31 cellular contexts compared by ENCODE assay signal in the genomic region with DNA sequence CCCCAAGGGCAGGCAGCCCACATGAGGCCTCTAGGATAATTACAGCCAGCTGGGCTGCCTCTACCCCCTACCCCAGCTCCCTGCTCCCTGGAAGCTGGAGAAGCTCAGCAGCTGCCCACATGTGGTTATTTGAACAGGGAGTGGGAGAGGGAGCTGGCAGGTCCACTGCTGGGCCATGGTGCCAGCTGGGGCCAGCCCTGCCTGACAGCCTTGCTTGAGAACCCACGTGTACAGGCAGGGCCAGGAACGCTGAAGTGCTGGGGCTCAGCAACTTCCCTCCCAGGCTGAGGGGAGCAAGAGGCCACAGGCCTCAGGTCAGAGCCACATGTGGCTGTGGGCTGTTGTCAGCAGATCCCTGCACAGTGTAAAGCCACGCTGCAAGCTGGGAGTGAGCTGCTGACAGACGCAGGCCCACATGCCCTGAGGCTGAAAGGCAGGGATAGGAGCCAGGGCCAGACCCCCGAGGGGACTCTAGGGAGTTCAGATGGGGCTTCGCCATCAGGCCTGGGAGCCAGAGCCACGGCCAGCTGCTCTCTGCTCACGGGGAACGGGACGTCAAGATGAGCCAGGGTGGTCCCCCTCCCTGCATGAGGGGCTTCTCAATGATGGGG.
DNase-seq lines count a peak whose midpoint lies in the region; ATAC-seq, FAIRE-seq and TF ChIP-seq lines count a peak whose summit lies in the region.
"Had no signal": no experiment of that assay in that cellular context is flagged by ENCODE, and none has a peak within 500 bp of the region (broad histone marks: within the 10 kb centered on the region; RNA-seq: fewer than 3 reads in every experiment).

No MANE protein-coding gene starts in this region.

- no peak for FAIRE-seq in HepG2 (lab: Jason Lieb, UNC)
- FAIRE-seq: GM12892, kidney had no signal

- POLR2A ChIA-PET in HepG2 (lab: Yijun Ruan, JAX), result no interaction called here

- H3K27me3 ChIP-seq in HepG2 (ENCODE audit: control insufficient read depth in 1 of 2, insufficient read depth in 2 of 2, low read length in 2 of 2) (peaks cover 0 to 26% of the 10 kb centered on the region in 2 experiments; a peak in 3 of 5 replicates), right lobe of liver (no peaks in the 10 kb centered on the region), stomach (peaks cover 0 to 63% (median 13%) of the 10 kb centered on the region in 3 donors)
- H3K27me3 ChIP-seq: upper lobe of left lung had no signal

- DNase-seq in HepG2 (ENCODE audit: low spot score), result no peak
- no peak for DNase-seq in right lobe of liver
- DNase-seq in NCI-H69 (lab: John Stamatoyannopoulos, UW), result peak; percentile 21
- DNase-seq in left kidney (ENCODE audit: low read depth, low spot score), result peak; percentile 36
- no peak for DNase-seq in stomach
- no peak for DNase-seq in type B pancreatic cell (ENCODE audit: extremely low spot score, unreplicated experiment)
- DNase-seq in NCI-H187 (lab: John Stamatoyannopoulos, UW), result no peak
- DNase-seq: activated CD4-positive, alpha-beta T cell treated with anti-CD3 and anti-CD28 coated beads, Interleukin-2, amount 10 ng/mL, durations not matched to agents 7 days and 5 days; activated CD8-positive, alpha-beta memory T cell treated with anti-CD3 and anti-CD28 coated beads, Interleukin-2, amount 10 ng/mL, durations not matched to agents 7 days and 5 days; activated naive CD4-positive, alpha-beta T cell treated with anti-CD3 and anti-CD28 coated beads, Interleukin-2, amount 10 ng/mL, durations not matched to agents 7 days and 5 days; amygdala; GOT3; kidney; lower lobe of right lung; NCI-H1105; NCI-H2081 treated with DMSO at 0.1 percent for 48 hours; NCI-H446; nephron progenitor cell; NK-92 treated with Interleukin-12 subunit alpha and Interleukin-12 subunit beta, amount 100 ng/mL, for 24 hours; PC-3; right cardiac atrium; SHP77 treated with DMSO at 0.1 percent for 48 hours; stimulated activated CD4-positive, alpha-beta T cell treated with anti-CD3 and anti-CD28 coated beads, Interleukin-12 subunit alpha, Interleukin-12 subunit beta, amount 100 ng/mL, for 4 hours; stimulated activated CD4-positive, alpha-beta T cell treated with anti-CD3 and anti-CD28 coated beads, Interleukin-4, amount 100 ng/mL, for 1 hour; upper lobe of left lung had no signal

- TF ChIP-seq POLR2A in HepG2 (IDR thresholded peaks at IDR 0.05; ENCODE audit: insufficient read depth in 1 of 2, low read depth in 2 of 2, low read length in 2 of 2) (no peak), right lobe of liver (IDR thresholded peaks at IDR 0.05) (no peak), stomach (IDR thresholded peaks at IDR 0.05) (no peak)

- H4K20me1 ChIP-seq in HepG2 (ENCODE audit: insufficient read depth, low read length), result no peaks in the 10 kb centered on the region

- no peak overlapping the region for H3K4me3 ChIP-seq in HepG2 (replicated peaks in 1 of 3; ENCODE audit: insufficient read depth in 1 of 3, low read depth in 2 of 3, low read length in 3 of 3)
- no peak overlapping the region for H3K4me3 ChIP-seq in right lobe of liver
- H3K4me3 ChIP-seq in stomach, result no peak overlapping the region
- H3K4me3 ChIP-seq: breast epithelium, lower lobe of right lung, upper lobe of left lung had no signal

- H3K36me3 ChIP-seq in HepG2 (replicated peaks in 1 of 2; ENCODE audit: control insufficient read depth in 1 of 2, insufficient read depth in 2 of 2, low read length in 2 of 2), result no peaks in the 10 kb centered on the region
- no peaks in the 10 kb centered on the region for H3K36me3 ChIP-seq in right lobe of liver
- no peaks in the 10 kb centered on the region for H3K36me3 ChIP-seq in stomach
- H3K36me3 ChIP-seq: breast epithelium, lower lobe of right lung, upper lobe of left lung had no signal

- no peaks in the 10 kb centered on the region for H3K79me2 ChIP-seq in HepG2 (ENCODE audit: insufficient read depth, low read length)
- H3K79me2 ChIP-seq: parathyroid adenoma had no signal

- H3K4me1 Mint-ChIP-seq in type B pancreatic cell (ENCODE audit: unreplicated experiment), result peaks cover 24% of the 10 kb centered on the region

- peaks cover 23% of the 10 kb centered on the region for H3K27me3 Mint-ChIP-seq in type B pancreatic cell

- H3K9me3 Mint-ChIP-seq in type B pancreatic cell, result no peaks in the 10 kb centered on the region
- H3K9me3 Mint-ChIP-seq: activated CD4-positive, alpha-beta T cell treated with anti-CD3 and anti-CD28 coated beads, Interleukin-2, amount 10 ng/mL, durations not matched to agents 7 days and 5 days; activated T-helper 1 cell treated with anti-CD3 and anti-CD28 coated beads, Interleukin-12 subunit alpha, Interleukin-12 subunit beta, Interleukin-2, Interleukin-4 antibody, amounts not matched to agents 30 ng/mL and 10 ng/mL and 1 ng/mL, durations not matched to agents 14 hours and 24 hours and 36 hours; WTC11 had no signal

- H3K4me2 ChIP-seq in HepG2 (ENCODE audit: low read depth, low read length), result no peak overlapping the region

- CTCF ChIA-PET in HepG2 (lab: Yijun Ruan, JAX; ENCODE audit: low intra/inter-chr PET ratio, low total read pairs), result no interaction called here

- no CpG with 5 or more reads among the region's 10 CpGs for WGBS in HepG2 (ENCODE audit: low lambda C conversion rate)
- WGBS in right lobe of liver (ENCODE audit: insufficient coverage, low coverage, low lambda C conversion rate, missing lambda C conversion rate), result no CpG with 5 or more reads among the region's 10 CpGs
- WGBS in stomach, 5 donors, result 40 to 69% (median 64%) methylated on average over 2 to 10 of the region's 10 CpGs

- TF ChIP-seq EP300 in HepG2 (IDR thresholded peaks at IDR 0.05; ENCODE audit: low read depth in 2 of 2, low read length in 2 of 2) (no peak), HepG2 (CRISPR knock-in tag; IDR thresholded peaks at IDR 0.05; ENCODE audit: borderline replicate concordance) (no peak), stomach (IDR thresholded peaks at IDR 0.05) (no peak)

- TF ChIP-seq CTCF in HepG2 (CRISPR knock-in tag; IDR thresholded peaks at IDR 0.05) (no peak), right lobe of liver (IDR thresholded peaks at IDR 0.05) (no peak), stomach (IDR thresholded peaks at IDR 0.05) (no peak), type B pancreatic cell (conservative IDR thresholded peaks at IDR 0.05) (no peak)

- no peak overlapping the region for H3K4me3 Mint-ChIP-seq in type B pancreatic cell
- H3K4me3 Mint-ChIP-seq: activated CD4-positive, alpha-beta T cell treated with anti-CD3 and anti-CD28 coated beads, Interleukin-2, amount 10 ng/mL, durations not matched to agents 7 days and 5 days; activated CD8-positive, alpha-beta memory T cell treated with anti-CD3 and anti-CD28 coated beads, Interleukin-2, amount 10 ng/mL, durations not matched to agents 7 days and 5 days; activated naive CD4-positive, alpha-beta T cell treated with anti-CD3 and anti-CD28 coated beads, Interleukin-2, amount 10 ng/mL, durations not matched to agents 7 days and 5 days; activated T-helper 1 cell treated with anti-CD3 and anti-CD28 coated beads, Interleukin-12 subunit alpha, Interleukin-12 subunit beta, Interleukin-2, Interleukin-4 antibody, amounts not matched to agents 30 ng/mL and 10 ng/mL and 1 ng/mL, durations not matched to agents 14 hours and 24 hours and 36 hours; CD14-positive monocyte; nephron progenitor cell; WTC11 had no signal

- H3K27ac ChIP-seq in HepG2 (ENCODE audit: extremely low read length, insufficient read depth, low read length), result no peak overlapping the region
- no peak overlapping the region for H3K27ac ChIP-seq in right lobe of liver
- H3K27ac ChIP-seq in stomach, result no peak overlapping the region
- H3K27ac ChIP-seq: breast epithelium, lower lobe of right lung, parathyroid adenoma, upper lobe of left lung had no signal

- no peak overlapping the region for H3K9ac ChIP-seq in HepG2 (ENCODE audit: insufficient read depth, low read depth, low read length)
- H3K9ac ChIP-seq: parathyroid adenoma had no signal

- H2AFZ ChIP-seq in HepG2 (ENCODE audit: low read length), result no peak overlapping the region
- H2AFZ ChIP-seq: parathyroid adenoma had no signal

- in situ Hi-C loops in HepG2 (cut with HindIII; ENCODE audit: extremely low pct_ligation_motif_present, low pct_unique_long_range_greater_than_20kb), result loop anchor here (5.0 kb wide), 1 partner anchor 171 kb away; a partner anchor contains a TSS

- H3K4me1 ChIP-seq in HepG2 (ENCODE audit: insufficient read depth, low read length) (peaks cover 30% of the 10 kb centered on the region), right lobe of liver (no peaks in the 10 kb centered on the region), stomach (peaks cover 0 to 10% (median 0%) of the 10 kb centered on the region in 4 donors)
- H3K4me1 ChIP-seq: breast epithelium, lower lobe of right lung, parathyroid adenoma had no signal

- no peak overlapping the region for H3K27ac Mint-ChIP-seq in type B pancreatic cell
- H3K27ac Mint-ChIP-seq: activated CD4-positive, alpha-beta T cell treated with anti-CD3 and anti-CD28 coated beads, Interleukin-2, amount 10 ng/mL, durations not matched to agents 7 days and 5 days; activated CD8-positive, alpha-beta memory T cell treated with anti-CD3 and anti-CD28 coated beads, Interleukin-2, amount 10 ng/mL, durations not matched to agents 7 days and 5 days; activated naive CD4-positive, alpha-beta T cell treated with anti-CD3 and anti-CD28 coated beads, Interleukin-2, amount 10 ng/mL, durations not matched to agents 7 days and 5 days; activated T-helper 1 cell treated with anti-CD3 and anti-CD28 coated beads, Interleukin-12 subunit alpha, Interleukin-12 subunit beta, Interleukin-2, Interleukin-4 antibody, amounts not matched to agents 30 ng/mL and 10 ng/mL and 1 ng/mL, durations not matched to agents 14 hours and 24 hours and 36 hours; nephron progenitor cell; WTC11 had no signal

- no peak for TF ChIP-seq RAD21 in HepG2 (CRISPR knock-in tag; IDR thresholded peaks at IDR 0.05)

- H3K36me3 Mint-ChIP-seq in type B pancreatic cell, result no peaks in the 10 kb centered on the region
- H3K36me3 Mint-ChIP-seq: activated CD8-positive, alpha-beta memory T cell treated with anti-CD3 and anti-CD28 coated beads, Interleukin-2, amount 10 ng/mL, durations not matched to agents 7 days and 5 days; activated naive CD4-positive, alpha-beta T cell treated with anti-CD3 and anti-CD28 coated beads, Interleukin-2, amount 10 ng/mL, durations not matched to agents 7 days and 5 days; CD14-positive monocyte; WTC11 had no signal

- no TSS peak for BruUV-seq in HepG2 (replicated peaks; lab: Mats Ljungman, UMichigan)

- ATAC-seq in HepG2 (no peak), right lobe of liver (no peak)
- ATAC-seq: activated CD8-positive, alpha-beta memory T cell treated with anti-CD3 and anti-CD28 coated beads, Interleukin-2, amount 10 ng/mL, durations not matched to agents 7 days and 5 days; lower lobe of right lung; PC-3; WTC11 had no signal

- H3K9me3 ChIP-seq in HepG2 (ENCODE audit: low read length), result no peaks in the 10 kb centered on the region
- no peaks in the 10 kb centered on the region for H3K9me3 ChIP-seq in right lobe of liver
- no peaks in the 10 kb centered on the region for H3K9me3 ChIP-seq in stomach
- H3K9me3 ChIP-seq: breast epithelium, lower lobe of right lung, upper lobe of left lung had no signal

- intact Hi-C loops in HepG2 (cut with micrococcal nuclease; ENCODE audit: unreplicated experiment), result loop anchor here (5.0 kb wide), 1 partner anchor 156 kb away; no protein-coding TSS in a partner anchor
- intact Hi-C loops in right lobe of liver (cut with DNase I), result loop anchor here in 1 of 2 donors (5.0 kb wide), 1 partner anchor 171 kb away; a partner anchor contains a TSS
- intact Hi-C loops in stomach (cut with DNase I; ENCODE audit: low total_unique reads), result no loop called here

Comparison
In these comparisons a context has a peak if more than half of its experiments do, and no peak if none do; other contexts are left out.
1. DNase-seq: peak in NCI-H69 (single experiment) and left kidney (single experiment); none in HepG2 (single experiment), right lobe of liver (0 of 3), stomach (single experiment), type B pancreatic cell (single experiment) and NCI-H187 (0 of 2).